19 cellular contexts compared by ENCODE assay signal in the genomic region with DNA sequence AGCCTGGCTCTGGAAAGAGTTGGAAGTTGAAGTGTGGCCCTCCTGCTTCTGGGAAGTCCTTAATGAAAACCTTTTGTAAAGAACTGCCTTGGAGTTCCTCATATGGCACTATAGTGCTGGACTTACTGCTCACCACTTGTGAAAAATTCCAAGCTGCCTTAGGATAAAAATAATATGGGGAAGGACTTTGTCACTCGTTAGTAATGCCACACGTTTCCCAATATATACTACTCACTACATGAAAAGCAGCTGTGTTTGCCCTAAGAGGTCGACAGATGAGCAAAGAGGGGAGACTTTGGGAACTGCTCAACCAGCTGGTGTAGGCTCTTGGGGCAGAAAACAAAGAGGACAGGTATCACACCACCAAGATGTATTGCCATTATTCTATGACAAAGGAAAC. TPM values are rescaled to one million over a fixed set of nuclear protein-coding genes. Genes with fewer than 3 reads are reported as not detected.
DNase-seq lines count a peak whose midpoint lies in the region; ATAC-seq and TF ChIP-seq lines count a peak whose summit lies in the region.
"Had no signal": no experiment of that assay in that cellular context is flagged by ENCODE, and none has a peak within 500 bp of the region (broad histone marks: within the 10 kb centered on the region; RNA-seq: fewer than 3 reads in every experiment).

No MANE protein-coding gene starts in this region.

- H3K9me3 ChIP-seq in left ventricle myocardium inferior (replicated peaks) (no peaks in the 10 kb centered on the region), vagina (no peaks in the 10 kb centered on the region)
- H3K9me3 ChIP-seq: BLaER1 had no signal

- no peak for DNase-seq in Right ventricle myocardium superior
- DNase-seq in left ventricle myocardium inferior: no peak
- peak; percentile 10 for DNase-seq in LHCN-M2 (ENCODE audit: low read depth)
- DNase-seq in fibroblast of mammary gland (ENCODE audit: low read depth): peak; percentile 37
- no peak for DNase-seq in vagina (ENCODE audit: extremely low spot score in 2 of 2)
- DNase-seq in ecto neural progenitor cell (ENCODE audit: low spot score): no peak
- DNase-seq in natural killer cell treated with Interleukin-12 subunit alpha and Interleukin-12 subunit beta and Interleukin-15 and Interleukin-18, amount 100 ng/mL, for 72 hours (ENCODE audit: low spot score): no peak
- DNase-seq: Calu3; CD4-positive, alpha-beta memory T cell; NCI-H1436; NCI-H1930; NCI-H2171; NCI-H526 treated with DMSO at 0.1 percent for 48 hours; NK-92 treated with Interleukin-12 subunit alpha and Interleukin-12 subunit beta, amount 100 ng/mL, for 24 hours; OCI-M1 had no signal

- no peaks in the 10 kb centered on the region for H3K9me3 Mint-ChIP-seq in natural killer cell treated with Interleukin-12 subunit alpha and Interleukin-12 subunit beta and Interleukin-15 and Interleukin-18, amount 100 ng/mL, for 72 hours

- no peaks in the 10 kb centered on the region for H3K36me3 ChIP-seq in left ventricle myocardium inferior
- no peaks in the 10 kb centered on the region for H3K36me3 ChIP-seq in vagina
- H3K36me3 ChIP-seq: BLaER1 had no signal

- H3K27me3 ChIP-seq in left ventricle myocardium inferior (ENCODE audit: low read depth) (no peaks in the 10 kb centered on the region), vagina (no peaks in the 10 kb centered on the region)

- TF ChIP-seq POLR2A in vagina (IDR thresholded peaks at IDR 0.05): no peak

- H3K4me1 Mint-ChIP-seq in natural killer cell treated with Interleukin-12 subunit alpha and Interleukin-12 subunit beta and Interleukin-15 and Interleukin-18, amount 100 ng/mL, for 72 hours (ENCODE audit: low read depth in 2 of 2): peaks cover 5 to 10% of the 10 kb centered on the region in 2 donors
- H3K4me1 Mint-ChIP-seq: CD4-positive, alpha-beta memory T cell had no signal

- TF ChIP-seq CTCF in left ventricle myocardium inferior (IDR thresholded peaks at IDR 0.05; ENCODE audit: borderline replicate concordance): no peak
- no peak for TF ChIP-seq CTCF in fibroblast of mammary gland (conservative IDR thresholded peaks at IDR 0.05; ENCODE audit: control insufficient read depth, insufficient read depth, low read depth, low read length)
- no peak for TF ChIP-seq CTCF in vagina (IDR thresholded peaks at IDR 0.05)

- intact Hi-C loops in Right ventricle myocardium superior (cut with DNase I): no loop called here
- intact Hi-C loops in left ventricle myocardium inferior (cut with micrococcal nuclease): no loop called here
- intact Hi-C loops in vagina (cut with DNase I): no loop called here

- H3K4me3 ChIP-seq in left ventricle myocardium inferior: no peak overlapping the region
- no peak overlapping the region for H3K4me3 ChIP-seq in fibroblast of mammary gland (ENCODE audit: control insufficient read depth, low read depth, low read length)
- no peak overlapping the region for H3K4me3 ChIP-seq in vagina
- H3K4me3 ChIP-seq: BLaER1, SK-N-MC had no signal

- ATAC-seq in Right ventricle myocardium superior (ENCODE audit: poor library complexity) (peak; percentile 31), HG03354 (IDR thresholded peaks at IDR 0.05; ENCODE audit: poor library complexity, severe bottlenecking, unreplicated experiment) (no peak)
- ATAC-seq in natural killer cell treated with Interleukin-12 subunit alpha and Interleukin-12 subunit beta and Interleukin-15 and Interleukin-18, amount 100 ng/mL, for 72 hours: no peak

- no peaks in the 10 kb centered on the region for H3K36me3 Mint-ChIP-seq in natural killer cell treated with Interleukin-12 subunit alpha and Interleukin-12 subunit beta and Interleukin-15 and Interleukin-18, amount 100 ng/mL, for 72 hours
- H3K36me3 Mint-ChIP-seq: CD4-positive, alpha-beta memory T cell had no signal

- H3K4me1 ChIP-seq in left ventricle myocardium inferior: peaks cover 33% of the 10 kb centered on the region
- H3K4me1 ChIP-seq in vagina: peaks cover 4% of the 10 kb centered on the region
- H3K4me1 ChIP-seq: BLaER1 had no signal

- H3K27ac ChIP-seq in left ventricle myocardium inferior (replicated peaks): no peak overlapping the region
- H3K27ac ChIP-seq in vagina: peak overlapping the region; percentile 17
- H3K27ac ChIP-seq: BLaER1, KMS-11, SK-N-MC had no signal

- H3K27ac Mint-ChIP-seq in natural killer cell treated with Interleukin-12 subunit alpha and Interleukin-12 subunit beta and Interleukin-15 and Interleukin-18, amount 100 ng/mL, for 72 hours: no peak overlapping the region
- H3K27ac Mint-ChIP-seq: CD4-positive, alpha-beta memory T cell had no signal

- H3K4me3 Mint-ChIP-seq in natural killer cell treated with Interleukin-12 subunit alpha and Interleukin-12 subunit beta and Interleukin-15 and Interleukin-18, amount 100 ng/mL, for 72 hours: no peak overlapping the region
- H3K4me3 Mint-ChIP-seq: CD4-positive, alpha-beta memory T cell had no signal

- H3K27me3 Mint-ChIP-seq in natural killer cell treated with Interleukin-12 subunit alpha and Interleukin-12 subunit beta and Interleukin-15 and Interleukin-18, amount 100 ng/mL, for 72 hours: peaks cover 0 to 31% of the 10 kb centered on the region in 2 donors

RNA-seq across cellular contexts. Expression of gene OPHN1, which starts 11.6 kb away (rescaled TPM):
- total RNA-seq in Right ventricle myocardium superior: 4.3 TPM
- total RNA-seq in left ventricle myocardium inferior: 5.0 TPM
- total RNA-seq in LHCN-M2 (2014; rRNA removed): 2.8 and 4.5 TPM in 2 replicates
- polyA plus RNA-seq in LHCN-M2 (2012): 2.4 TPM
- total RNA-seq in vagina: 11.5 TPM
- 1 to 10 TPM in 1 of 2 donors, under 1 TPM in 1; 0.84 to 1.0 TPM for total RNA-seq in natural killer cell treated with Interleukin-12 subunit alpha and Interleukin-12 subunit beta and Interleukin-15 and Interleukin-18, amount 100 ng/mL, for 72 hours

Comparison
In these comparisons a context has a peak if more than half of its experiments do, and no peak if none do; other contexts are left out.
1. DNase-seq: peak in LHCN-M2 (single experiment) and fibroblast of mammary gland (single experiment); none in Right ventricle myocardium superior (single experiment), left ventricle myocardium inferior (single experiment), vagina (0 of 2), ecto neural progenitor cell (single experiment) and natural killer cell treated with Interleukin-12 subunit alpha and Interleukin-12 subunit beta and Interleukin-15 and Interleukin-18, amount 100 ng/mL, for 72 hours (single experiment).